ENCODE assay signal across 15 cellular contexts in the genomic region with DNA sequence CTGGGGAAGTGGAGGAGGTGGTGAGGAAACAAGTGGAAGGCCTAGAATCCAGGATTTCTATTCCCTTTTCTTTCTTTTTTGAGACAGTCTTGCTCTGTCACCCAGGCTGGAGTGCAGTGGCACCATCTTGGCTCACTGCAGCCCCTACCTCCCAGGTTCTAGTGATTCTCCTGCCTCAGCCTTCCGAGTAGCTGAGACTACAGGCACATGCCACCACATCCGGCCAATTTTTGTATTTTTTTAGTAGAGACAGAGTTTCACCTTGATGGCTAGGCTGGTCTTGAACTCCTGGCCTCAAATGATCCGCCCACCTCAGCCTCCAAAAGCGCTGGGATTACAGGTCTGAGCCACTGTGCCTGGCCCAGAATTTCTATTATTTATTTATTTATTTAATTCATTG. TPM values are rescaled to one million over a fixed set of nuclear protein-coding genes. Genes with fewer than 3 reads are reported as not detected.
DNase-seq lines count a peak whose midpoint lies in the region; ATAC-seq, FAIRE-seq and TF ChIP-seq lines count a peak whose summit lies in the region.
"Not testable (repeated sequence)": the region's sequence is repeated elsewhere in the genome, so short reads cannot be mapped to it uniquely, and the experiment has no call there.
"Had no signal": no experiment of that assay in that cellular context is flagged by ENCODE, and none has a peak within 500 bp of the region (broad histone marks: within the 10 kb centered on the region; RNA-seq: fewer than 3 reads in every experiment).

No MANE protein-coding gene starts in this region.

- H3K9me2 ChIP-seq in neural cell (ENCODE audit: insufficient read depth, low read length), result not testable (repeated sequence)

- H3K4ac ChIP-seq in H1 (replicated peaks; ENCODE audit: insufficient read length, low read depth, low read length), result not testable (repeated sequence)

- not testable (repeated sequence) for H3K18ac ChIP-seq in H1 (ENCODE audit: extremely low read depth, low read length)

- not testable (repeated sequence) for H3K23me2 ChIP-seq in H1 (ENCODE audit: low read depth, low read length)

- peaks cover 51% of the 10 kb centered on the region for H3K4me1 ChIP-seq in ES-I3 (ENCODE audit: insufficient read depth, low read length)
- H3K4me1 ChIP-seq in HUES6 (ENCODE audit: control insufficient read depth, insufficient read depth, low read length), result peaks cover 18% of the 10 kb centered on the region
- peaks cover 19% of the 10 kb centered on the region for H3K4me1 ChIP-seq in OCI-LY3 (ENCODE audit: low read length)
- peaks cover 5 to 22% (median 11%) of the 10 kb centered on the region in 4 experiments; a peak in 6 of 7 replicates for H3K4me1 ChIP-seq in H1 (replicated peaks in 1 of 4; ENCODE audit: control insufficient read depth in 3 of 4, insufficient read depth in 4 of 4, low read length in 3 of 4)

- POLR2A ChIA-PET in H1 (lab: Charles Lee; ENCODE audit: partially characterized antibody), result interaction anchor here (0.7 to 3.1 kb wide), 20 partner anchors 8 to 173 kb away, joined by 3 to 18 read pairs (median 4); no protein-coding TSS in a partner anchor

- H3K4me3 ChIP-seq in HUES6 (ENCODE audit: low read depth, low read length) (peak overlapping the region; percentile 11; the same call in 1 of the 2 replicates), H1 (ENCODE audit: extremely low read depth in 1 of 4, insufficient read depth in 2 of 4, low read depth in 3 of 4, low read length in 4 of 4) (peak overlapping the region in 1 of 4 experiments; percentile 43; a peak in 2 of 8 replicates)
- not testable (repeated sequence) for H3K4me3 ChIP-seq in OCI-LY3 (ENCODE audit: low read length); neural cell (ENCODE audit: low read length)

- peak overlapping the region; percentile 88 for H2BK12ac ChIP-seq in H1 (ENCODE audit: low read depth, low read length)

- not testable (repeated sequence) for TF ChIP-seq RAD21 in H1 (IDR thresholded peaks at IDR 0.05 in 1 of 2, conservative IDR thresholded peaks at IDR 0.05 in 1 of 2; ENCODE audit: low read depth in 2 of 2, low read length in 2 of 2); neural cell (conservative IDR thresholded peaks at IDR 0.05)

- peak overlapping the region; percentile 42 for H3K56ac ChIP-seq in H1 (replicated peaks; ENCODE audit: insufficient read length, low read depth, low read length)

- H3K9ac ChIP-seq in ES-I3 (ENCODE audit: low read depth, low read length), result 0 out of 2 replicates have a peak overlapping the region, but pooled peaks have one; percentile 9
- peak overlapping the region; percentile 48 for H3K9ac ChIP-seq in HUES6 (ENCODE audit: low read length)
- H3K9ac ChIP-seq in OCI-LY3 (ENCODE audit: low read length); neural cell (ENCODE audit: low read length): not testable (repeated sequence)
- H3K9ac ChIP-seq in H1 (replicated peaks in 1 of 4; ENCODE audit: extremely low read depth in 1 of 4, low read depth in 3 of 4, low read length in 3 of 4), result peak overlapping the region in 2 of 4 experiments; percentile 54 to 60; a peak in 4 of 7 replicates

- not testable (repeated sequence) for TF ChIP-seq EP300 in H1 (IDR thresholded peaks at IDR 0.05; ENCODE audit: borderline replicate concordance in 1 of 2, low read depth in 2 of 2, low read length in 2 of 2); neural cell (conservative IDR thresholded peaks at IDR 0.05; ENCODE audit: poor library complexity, severe bottlenecking)

- FAIRE-seq in H1 (lab: Jason Lieb, UNC), result not testable (repeated sequence)

- peak overlapping the region; percentile 85 for H2BK120ac ChIP-seq in H1 (replicated peaks; ENCODE audit: low read depth, low read length)

- not testable (repeated sequence) for H3K27me3 ChIP-seq in HUES6 (ENCODE audit: control insufficient read depth, insufficient read depth, low read length); OCI-LY3 (ENCODE audit: low read depth, low read length); H1 (replicated peaks in 1 of 4; ENCODE audit: control insufficient read depth in 3 of 4, extremely low read depth in 1 of 4, insufficient read depth in 3 of 4, low read length in 3 of 4); neural cell (ENCODE audit: insufficient read depth, low read depth, low read length)

- H4K20me1 ChIP-seq in OCI-LY3 (ENCODE audit: insufficient read depth, low read length); H1 (replicated peaks in 1 of 2; ENCODE audit: control insufficient read depth in 1 of 2, insufficient read depth in 2 of 2, low read length in 2 of 2); neural cell (ENCODE audit: insufficient read depth): not testable (repeated sequence)

- CTCF ChIA-PET in H1 (lab: Charles Lee; ENCODE audit: partially characterized antibody), result interaction anchor here (0.8 to 1.5 kb wide), 3 partner anchors 8 to 43 kb away, joined by 4 to 7 read pairs (median 5); no protein-coding TSS in a partner anchor

- H3K4me2 ChIP-seq in OCI-LY3 (ENCODE audit: low read length) (peak overlapping the region; percentile 50), H1 (ENCODE audit: insufficient read depth in 1 of 2, low read depth in 2 of 2, low read length in 2 of 2) (peak overlapping the region; percentile 49 to 80)
- not testable (repeated sequence) for H3K4me2 ChIP-seq in neural cell (ENCODE audit: low read length)

- H3K23ac ChIP-seq in H1 (ENCODE audit: insufficient read length), result not testable (repeated sequence)

- H2BK20ac ChIP-seq in H1 (ENCODE audit: low read length), result peak overlapping the region; percentile 84

- peak overlapping the region; percentile 100 for H2BK5ac ChIP-seq in H1 (ENCODE audit: low read depth, low read length)

- not testable (repeated sequence) for H4K8ac ChIP-seq in H1 (ENCODE audit: extremely low read depth, insufficient read depth, low read length)

- not testable (repeated sequence) for TF ChIP-seq CTCF in OCI-LY3 (IDR thresholded peaks at IDR 0.05; ENCODE audit: low read depth, low read length); H1 (IDR thresholded peaks at IDR 0.05; ENCODE audit: control extremely low read depth in 1 of 3, insufficient read depth in 1 of 3, low read depth in 1 of 3, low read length in 3 of 3); neural cell (IDR thresholded peaks at IDR 0.05; ENCODE audit: poor library complexity, severe bottlenecking)

- not testable (repeated sequence) for H2AK5ac ChIP-seq in H1 (ENCODE audit: low read depth, low read length)

- H3K36me3 ChIP-seq in ES-I3 (ENCODE audit: insufficient read depth, low read length); HUES6 (ENCODE audit: control insufficient read depth, insufficient read depth, low read length); OCI-LY3 (replicated peaks; ENCODE audit: low read depth, low read length); H1 (ENCODE audit: control insufficient read depth in 2 of 4, insufficient read depth in 4 of 4, low read length in 3 of 4); neural cell (ENCODE audit: insufficient read depth, low read length): not testable (repeated sequence)

- not testable (repeated sequence) for H3K9me3 ChIP-seq in ES-I3 (ENCODE audit: control insufficient read depth, insufficient read depth, low read length); HUES6 (ENCODE audit: control insufficient read depth, insufficient read depth, low read depth, low read length); OCI-LY3 (ENCODE audit: insufficient read depth, low read length); H1 (ENCODE audit: insufficient read depth in 2 of 2, low read depth in 1 of 2, low read length in 1 of 2); neural cell (ENCODE audit: low read length)

- H3K79me1 ChIP-seq in H1 (ENCODE audit: low read depth, low read length), result not testable (repeated sequence)

- not testable (repeated sequence) for H3K79me2 ChIP-seq in OCI-LY3 (ENCODE audit: low read length); H1 (ENCODE audit: control insufficient read depth in 1 of 2, insufficient read depth in 2 of 2, low read length in 2 of 2); neural cell (replicated peaks; ENCODE audit: insufficient read depth, low read length)

- not testable (repeated sequence) for H2BK15ac ChIP-seq in H1 (ENCODE audit: low read length)

- WGBS in H1 (ENCODE audit: extremely low coverage in 1 of 2, insufficient coverage in 1 of 2, insufficient read length in 1 of 2, insufficient replicate concordance in 2 of 2, low coverage in 1 of 2, low lambda C conversion rate in 2 of 2, missing lambda C conversion rate in 1 of 2), 2 experiments, result 56% methylated on average over 4 of the region's 4 CpGs; no CpG with 5 or more reads in 1 of the 2 experiments

- H4K91ac ChIP-seq in H1 (replicated peaks; ENCODE audit: insufficient read length, low read length), result peak overlapping the region; percentile 75

- peak in 1 of 2 experiments; percentile 48 for DNase-seq in H1 (ENCODE audit: low read depth in 1 of 2, low spot score in 2 of 2)
- not testable (repeated sequence) for DNase-seq in left ventricle myocardium superior

- not testable (repeated sequence) for H3K14ac ChIP-seq in H1 (ENCODE audit: insufficient read length)

- intact Hi-C loops in left ventricle myocardium superior (cut with micrococcal nuclease), result not testable (repeated sequence)

- not testable (repeated sequence) for H2AFZ ChIP-seq in OCI-LY3 (ENCODE audit: low read depth, low read length); H1 (ENCODE audit: low read length)
- H2AFZ ChIP-seq in neural cell (ENCODE audit: low read depth, low read length), result peak overlapping the region; percentile 29

- not testable (repeated sequence) for H3F3A ChIP-seq in neural cell (ENCODE audit: insufficient read depth, low read length, poor library complexity, severe bottlenecking)

- ATAC-seq in GM21528 (IDR thresholded peaks at IDR 0.05; ENCODE audit: low FRiP score, unreplicated experiment) (peak; percentile 29), left ventricle myocardium superior (peak; percentile 12)

- not testable (repeated sequence) for TF ChIP-seq POLR2A in H1 (IDR thresholded peaks at IDR 0.05; ENCODE audit: control extremely low read depth in 1 of 2, low read depth in 2 of 2, low read length in 2 of 2)

- H3K27ac ChIP-seq in HUES6 (ENCODE audit: low read depth, low read length) (peak overlapping the region; percentile 50), H1 (ENCODE audit: low read depth, low read length) (peak overlapping the region; percentile 86; the same call in 1 of the 2 replicates)
- not testable (repeated sequence) for H3K27ac ChIP-seq in OCI-LY3 (ENCODE audit: low read length); neural cell (ENCODE audit: low read length)

- peak overlapping the region; percentile 25 for H4K5ac ChIP-seq in H1 (ENCODE audit: insufficient read length, low read depth, low read length)

RNA-seq across cellular contexts. Expression of gene FBXO40, which starts 0.6 kb away (rescaled TPM):
- 0.06 TPM in 1 of 2 replicates, not detected in the other for total RNA-seq in H1 (2021; fragmentation: NEBNext Ultra II Directional; extraction: Animal tissue kit (Norgen Biotek cat#: 25700))
- polyA plus RNA-seq in H1 (2011; rRNA removed), result 0.03 and 0.05 TPM in 2 replicates
- polyA plus RNA-seq in H1 (2011; cell fraction: cytosol; rRNA removed), result 0.04 TPM
- polyA plus RNA-seq in H1 (2011; cell fraction: nucleus; rRNA removed), result 0.07 TPM
- polyA plus RNA-seq in H1 (2012, experiment 1 of 2), result 0.03 to 0.05 TPM (median 0.05 TPM) in 3 of 4 replicates, not detected in the other
- not detected for polyA plus RNA-seq in H1 (2012, experiment 2 of 2)
- polyA plus RNA-seq in H1 (2013, experiment 1 of 2), result 0.02 TPM
- 0.04 TPM for polyA plus RNA-seq in H1 (2013, experiment 2 of 2)
- polyA minus RNA-seq in H1 (2011; rRNA and poly(A)+ RNA removed), result 0.22 and 0.25 TPM in 2 replicates
- polyA minus RNA-seq in H1 (2011; cell fraction: cytosol; rRNA and poly(A)+ RNA removed), result not detected
- polyA minus RNA-seq in H1 (2011; cell fraction: nucleus; rRNA and poly(A)+ RNA removed), result not detected
- 228 TPM for total RNA-seq in left ventricle myocardium superior
- polyA plus RNA-seq in neural cell, result not detected in 2 replicates
- polyA minus RNA-seq in neural cell, result not detected in 2 replicates
- total RNA-seq: Caco-2; CD4-positive, alpha-beta memory T cell; G401; MCF 10A; PC-3 had no signal

RNA-seq across cellular contexts. Expression of gene ARGFX, which starts 26.1 kb away (rescaled TPM):
- not detected in 2 replicates for total RNA-seq in H1 (2021; fragmentation: NEBNext Ultra II Directional; extraction: Animal tissue kit (Norgen Biotek cat#: 25700))
- not detected in 2 replicates for polyA plus RNA-seq in H1 (2011; rRNA removed)
- polyA plus RNA-seq in H1 (2011; cell fraction: cytosol; rRNA removed), result not detected
- not detected for polyA plus RNA-seq in H1 (2011; cell fraction: nucleus; rRNA removed)
- not detected in 4 replicates for polyA plus RNA-seq in H1 (2012, experiment 1 of 2)
- polyA plus RNA-seq in H1 (2012, experiment 2 of 2), result not detected
- polyA plus RNA-seq in H1 (2013, experiment 1 of 2), result not detected
- polyA plus RNA-seq in H1 (2013, experiment 2 of 2), result not detected
- polyA minus RNA-seq in H1 (2011; rRNA and poly(A)+ RNA removed), result 0.25 TPM in 1 of 2 replicates, not detected in the other
- polyA minus RNA-seq in H1 (2011; cell fraction: cytosol; rRNA and poly(A)+ RNA removed), result not detected
- not detected for polyA minus RNA-seq in H1 (2011; cell fraction: nucleus; rRNA and poly(A)+ RNA removed)
- total RNA-seq in left ventricle myocardium superior, result not detected
- polyA plus RNA-seq in neural cell, result not detected in 2 replicates
- not detected in 2 replicates for polyA minus RNA-seq in neural cell
- total RNA-seq: Caco-2; CD4-positive, alpha-beta memory T cell; G401; HT1080; MCF 10A; PC-3; RPMI7951 had no signal
- polyA plus RNA-seq: CD4-positive, alpha-beta memory T cell; IgD-negative memory B cell had no signal

RNA-seq across cellular contexts. Expression of gene POLQ, which starts 48.0 kb away (rescaled TPM):
- 15.3 and 16.1 TPM in 2 replicates for total RNA-seq in H1 (2021; fragmentation: NEBNext Ultra II Directional; extraction: Animal tissue kit (Norgen Biotek cat#: 25700))
- polyA plus RNA-seq in H1 (2011; rRNA removed) (2.5 and 3.6 TPM in 2 replicates), neural cell (0.10 and 0.16 TPM in 2 replicates)
- 5.1 TPM for polyA plus RNA-seq in H1 (2011; cell fraction: cytosol; rRNA removed)
- polyA plus RNA-seq in H1 (2011; cell fraction: nucleus; rRNA removed), result 5.7 TPM
- 7.4 to 11.7 TPM (median 9.7 TPM) in 4 replicates for polyA plus RNA-seq in H1 (2012, experiment 1 of 2)
- 0.29 TPM for polyA plus RNA-seq in H1 (2012, experiment 2 of 2)
- polyA plus RNA-seq in H1 (2013, experiment 1 of 2), result 6.4 TPM
- polyA plus RNA-seq in H1 (2013, experiment 2 of 2), result 5.6 TPM
- 15.4 and 20.9 TPM in 2 replicates for polyA minus RNA-seq in H1 (2011; rRNA and poly(A)+ RNA removed)
- 17.8 TPM for polyA minus RNA-seq in H1 (2011; cell fraction: cytosol; rRNA and poly(A)+ RNA removed)
- 39.4 TPM for polyA minus RNA-seq in H1 (2011; cell fraction: nucleus; rRNA and poly(A)+ RNA removed)
- 0.79 TPM for total RNA-seq in left ventricle myocardium superior
- polyA minus RNA-seq in neural cell, result 1.2 and 2.2 TPM in 2 replicates
- polyA plus RNA-seq: IgD-negative memory B cell had no signal

Comparison
In these comparisons a context has a peak if more than half of its experiments do, and no peak if none do; other contexts are left out.
1. RNA of gene FBXO40, which starts 0.6 kb away (total RNA-seq): 228 TPM in left ventricle myocardium superior (single experiment); 0.06 TPM in H1; every median in the first group is over 100 times any median in the second.